ENCODE assay signal across 9 cellular contexts in genomic region chr7:155296788-155297516, GRCh38. TPM values are rescaled to one million over a fixed set of nuclear protein-coding genes. Genes with fewer than 3 reads are reported as not detected.
DNase-seq lines count a peak whose midpoint lies in the region; ATAC-seq, FAIRE-seq and TF ChIP-seq lines count a peak whose summit lies in the region.
"Had no signal": no experiment of that assay in that cellular context is flagged by ENCODE, and none has a peak within 500 bp of the region (broad histone marks: within the 10 kb centered on the region; RNA-seq: fewer than 3 reads in every experiment).

No MANE protein-coding gene starts in this region.

- ATAC-seq in GM19328 (IDR thresholded peaks at IDR 0.05; ENCODE audit: unreplicated experiment), result peak; percentile 26
- peak; percentile 20 for ATAC-seq in HG03439 (IDR thresholded peaks at IDR 0.05; ENCODE audit: unreplicated experiment)
- ATAC-seq in thoracic aorta (ENCODE audit: insufficient number of reproducible peaks, low FRiP score, low read depth), result peak; percentile 12

- H2AFZ ChIP-seq in osteoblast (ENCODE audit: low read length), result peak overlapping the region; percentile 75

- H4K20me1 ChIP-seq in osteoblast (ENCODE audit: insufficient read depth, low read length), result peaks cover 27% of the 10 kb centered on the region

- H3K36me3 ChIP-seq in osteoblast (ENCODE audit: insufficient read depth, low read length) (peaks cover 13% of the 10 kb centered on the region), thoracic aorta (no peaks in the 10 kb centered on the region)

- H3K9me3 ChIP-seq in osteoblast (ENCODE audit: low read depth, low read length), result no peaks in the 10 kb centered on the region
- H3K9me3 ChIP-seq in thoracic aorta, result no peaks in the 10 kb centered on the region

- no peak; the same call in 1 of the 2 replicates for TF ChIP-seq CTCF in C4-2B (conservative IDR thresholded peaks at IDR 0.05)
- TF ChIP-seq CTCF in osteoblast (IDR thresholded peaks at IDR 0.05; ENCODE audit: extremely low read depth, low read depth, low read length), result no peak
- peak; percentile 23 for TF ChIP-seq CTCF in thoracic aorta (IDR thresholded peaks at IDR 0.05)

- no peaks in the 10 kb centered on the region for H3K27me3 ChIP-seq in osteoblast (ENCODE audit: insufficient read depth, low read length)
- H3K27me3 ChIP-seq in thoracic aorta (replicated peaks; ENCODE audit: insufficient read depth), result no peaks in the 10 kb centered on the region

- peak; percentile 76 for FAIRE-seq in RCC 7860 (lab: Jason Lieb, UNC)
- FAIRE-seq: TTC549 had no signal

- peaks cover 34% of the 10 kb centered on the region for H3K79me2 ChIP-seq in osteoblast (ENCODE audit: insufficient read depth, low read length)

- H3K4me1 ChIP-seq in osteoblast (ENCODE audit: insufficient read depth, low read length), result peaks cover 30% of the 10 kb centered on the region
- peaks cover 16 to 28% of the 10 kb centered on the region in 2 donors for H3K4me1 ChIP-seq in thoracic aorta (ENCODE audit: control insufficient read depth in 1 of 2, low read depth in 2 of 2)

- H3K27ac ChIP-seq in C4-2B (peak overlapping the region; percentile 96), osteoblast (ENCODE audit: low read depth, low read length) (peak overlapping the region; percentile 93), thoracic aorta (peak overlapping the region; percentile 75 to 81)

- H3K4me2 ChIP-seq in osteoblast (ENCODE audit: insufficient read depth, low read length), result peak overlapping the region; percentile 94

- H3K4me3 ChIP-seq in osteoblast (ENCODE audit: insufficient read depth, low read length), result peak overlapping the region; percentile 84
- H3K4me3 ChIP-seq in thoracic aorta, result peak overlapping the region; percentile 97

- peak; percentile 89 for DNase-seq in RCC 7860 (ENCODE audit: low spot score)
- DNase-seq in activated gamma-delta T cell (lab: John Stamatoyannopoulos, UW), result peak; percentile 72
- DNase-seq in foreskin melanocyte, result peak; percentile 67
- DNase-seq in osteoblast (ENCODE audit: insufficient read length, low spot score, missing footprints), result peak; percentile 94
- peak; percentile 33 for DNase-seq in thoracic aorta (ENCODE audit: low spot score)

RNA-seq across cellular contexts. Expression of gene INSIG1, which starts 0.7 kb away (rescaled TPM):
- total RNA-seq in osteoblast (835 and 847 TPM in 2 replicates), thoracic aorta (10 to 100 TPM; 42.9 to 83.2 TPM)

Comparison
In these comparisons a context has a peak if more than half of its experiments do, and no peak if none do; other contexts are left out.
1. Peak in every context shown above with its lines: DNase-seq, ATAC-seq, H3K4me3 ChIP-seq and H3K27ac ChIP-seq.
2. DNase-seq: peak in every context shown above with its lines; median percentile 94 in osteoblast; 89 in RCC 7860; 72 in activated gamma-delta T cell; 67 in foreskin melanocyte; 33 in thoracic aorta.